8 cellular contexts compared by ENCODE assay signal in the genomic region with DNA sequence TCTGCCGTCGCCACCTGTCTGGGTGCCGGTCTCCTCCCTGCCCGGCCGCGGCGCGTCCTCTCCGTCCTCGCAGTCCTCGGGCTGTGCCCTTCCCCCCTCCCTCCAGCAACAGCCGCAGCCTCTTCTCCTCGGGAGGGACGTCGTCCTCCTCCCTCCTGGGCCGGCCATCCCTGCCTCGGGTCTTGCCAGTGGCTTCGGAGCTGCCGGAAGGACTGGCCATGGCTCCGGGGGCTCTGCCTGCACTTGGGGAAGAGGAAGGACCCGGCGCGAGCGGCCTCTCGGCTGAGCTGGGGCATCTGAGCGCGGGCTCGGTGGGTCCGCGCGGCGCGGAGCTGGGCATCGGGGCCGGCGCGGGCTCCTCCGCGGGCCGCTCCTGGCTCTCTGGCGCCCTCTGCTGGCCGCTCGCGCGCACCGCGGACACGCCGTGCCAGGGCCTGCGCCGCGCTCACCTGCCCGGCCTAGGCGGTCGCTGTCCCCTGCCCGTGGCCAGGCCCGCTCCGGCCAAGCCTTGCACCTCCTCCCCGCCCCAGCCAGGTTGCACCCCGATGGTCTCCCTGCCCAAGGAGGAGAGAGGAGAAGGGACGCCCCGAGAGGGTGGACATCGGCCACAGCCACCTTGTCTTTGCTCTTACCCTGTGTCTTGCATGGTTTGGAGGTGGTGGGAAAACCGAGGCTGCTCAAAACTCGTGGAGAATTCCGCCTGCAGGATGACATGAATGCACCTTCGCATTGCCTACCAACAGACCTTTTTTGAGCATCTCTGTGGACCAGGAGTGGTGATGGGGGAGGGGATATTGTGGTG.
DNase-seq lines count a peak whose midpoint lies in the region; ATAC-seq and TF ChIP-seq lines count a peak whose summit lies in the region.
"Not testable (repeated sequence)": the region's sequence is repeated elsewhere in the genome, so short reads cannot be mapped to it uniquely, and the experiment has no call there.

No MANE protein-coding gene starts in this region.

- not testable (repeated sequence) for H3K4me1 Mint-ChIP-seq in CD4-positive, alpha-beta T cell (ENCODE audit: low read depth); activated T-cell treated with anti-CD3 and anti-CD28 coated beads, Interleukin-2, amount 50 U/mL, for 4 hours (ENCODE audit: low read depth); stimulated activated naive B cell treated with anti-CD40 and anti-IgM and Interleukin-4, amounts not matched to agents 10 μg/mL and 1 μg/mL and 100 μg/mL, for 72 hours

- not testable (repeated sequence) for TF ChIP-seq POLR2A in ovary (IDR thresholded peaks at IDR 0.05)

- POLR2A ChIA-PET in CD4-positive, alpha-beta T cell (lab: Charles Lee): not testable (repeated sequence)

- CTCF ChIA-PET in CD4-positive, alpha-beta T cell (lab: Charles Lee): interaction anchor here (0.6 kb wide), 1 partner anchor 165 kb away, joined by 3 read pairs; no protein-coding TSS in a partner anchor

- intact Hi-C loops in CD4-positive, alpha-beta T cell (cut with DNase I, micrococcal nuclease): loop anchor here in 1 of 2 experiments (10.0 kb wide), 1 partner anchor 385 kb away; no protein-coding TSS in a partner anchor
- intact Hi-C loops in colonic mucosa (cut with DNase I): not testable (repeated sequence)
- intact Hi-C loops in ovary (cut with DNase I): loop anchor here in 2 of 4 donors (5.0 to 10.0 kb wide), 2 partner anchors 283 to 285 kb away; no protein-coding TSS in a partner anchor

- H3K4me3 Mint-ChIP-seq in CD4-positive, alpha-beta T cell: peak overlapping the region; percentile 67
- H3K4me3 Mint-ChIP-seq in activated T-cell treated with anti-CD3 and anti-CD28 coated beads, Interleukin-2, amount 50 U/mL, for 4 hours: peak overlapping the region; percentile 59
- peak overlapping the region; percentile 51 to 52 for H3K4me3 Mint-ChIP-seq in stimulated activated naive B cell treated with anti-CD40 and anti-IgM and Interleukin-4, amounts not matched to agents 10 μg/mL and 1 μg/mL and 100 μg/mL, for 72 hours

- peaks cover 45% of the 10 kb centered on the region for H3K27me3 Mint-ChIP-seq in CD4-positive, alpha-beta T cell
- peaks cover 37% of the 10 kb centered on the region for H3K27me3 Mint-ChIP-seq in activated T-cell treated with anti-CD3 and anti-CD28 coated beads, Interleukin-2, amount 50 U/mL, for 4 hours (ENCODE audit: low read depth)
- peaks cover 35 to 44% of the 10 kb centered on the region in 2 donors for H3K27me3 Mint-ChIP-seq in stimulated activated naive B cell treated with anti-CD40 and anti-IgM and Interleukin-4, amounts not matched to agents 10 μg/mL and 1 μg/mL and 100 μg/mL, for 72 hours

- H3K27ac ChIP-seq in CD4-positive, alpha-beta T cell (ENCODE audit: low read depth, low read length); colonic mucosa; iPS-18a (ENCODE audit: low read length); ovary: not testable (repeated sequence)

- H3K9me3 Mint-ChIP-seq in CD4-positive, alpha-beta T cell; activated T-cell treated with anti-CD3 and anti-CD28 coated beads, Interleukin-2, amount 50 U/mL, for 4 hours; stimulated activated naive B cell treated with anti-CD40 and anti-IgM and Interleukin-4, amounts not matched to agents 10 μg/mL and 1 μg/mL and 100 μg/mL, for 72 hours: not testable (repeated sequence)

- not testable (repeated sequence) for H3K36me3 ChIP-seq in colonic mucosa; iPS-18a (ENCODE audit: control insufficient read depth, low read depth, low read length); ovary

- H3K4me3 ChIP-seq in colonic mucosa: peak overlapping the region; percentile 42
- H3K4me3 ChIP-seq in iPS-18a (ENCODE audit: low read length): peak overlapping the region; percentile 43
- H3K4me3 ChIP-seq in ovary: peak overlapping the region; percentile 43

- ATAC-seq in CD4-positive, alpha-beta T cell (ENCODE audit: poor library complexity): not testable (repeated sequence)
- ATAC-seq in HG03432 (IDR thresholded peaks at IDR 0.05; ENCODE audit: unreplicated experiment): peak; percentile 62
- ATAC-seq in activated T-cell treated with anti-CD3 and anti-CD28 coated beads, Interleukin-2, amount 50 U/mL, for 4 hours: peak in 1 of 2 donors; percentile 48
- ATAC-seq in stimulated activated naive B cell treated with anti-CD40 and anti-IgM and Interleukin-4, amounts not matched to agents 10 μg/mL and 1 μg/mL and 100 μg/mL, for 72 hours (replicated peaks): peak; percentile 44 to 65

- TF ChIP-seq EP300 in ovary (IDR thresholded peaks at IDR 0.05): not testable (repeated sequence)

- H3K27ac Mint-ChIP-seq in CD4-positive, alpha-beta T cell: not testable (repeated sequence)
- peak overlapping the region; percentile 42 for H3K27ac Mint-ChIP-seq in stimulated activated naive B cell treated with anti-CD40 and anti-IgM and Interleukin-4, amounts not matched to agents 10 μg/mL and 1 μg/mL and 100 μg/mL, for 72 hours

- WGBS in ovary, 3 donors: 3 to 7% (median 4%) methylated on average over 29 to 67 of the region's 67 CpGs

- H3K9me3 ChIP-seq in CD4-positive, alpha-beta T cell (ENCODE audit: control insufficient read depth, low read length); colonic mucosa; iPS-18a (ENCODE audit: control insufficient read depth, low read depth, low read length); ovary: not testable (repeated sequence)

- H3K36me3 Mint-ChIP-seq in CD4-positive, alpha-beta T cell (ENCODE audit: low read depth); activated T-cell treated with anti-CD3 and anti-CD28 coated beads, Interleukin-2, amount 50 U/mL, for 4 hours (ENCODE audit: insufficient read depth); stimulated activated naive B cell treated with anti-CD40 and anti-IgM and Interleukin-4, amounts not matched to agents 10 μg/mL and 1 μg/mL and 100 μg/mL, for 72 hours: not testable (repeated sequence)

- DNase-seq in CD4-positive, alpha-beta T cell: peak in 9 of 10 experiments; percentile 4 to 67 (median 30)
- DNase-seq in SK-N-DZ (ENCODE audit: low spot score) (peak; percentile 26), colonic mucosa (peak; percentile 37), ovary (peak; percentile 33 to 60 (median 52))
- peak; percentile 23 for DNase-seq in activated T-cell treated with anti-CD3 and anti-CD28 coated beads, Interleukin-2, amount 50 U/mL, for 4 hours
- peak; percentile 18 for DNase-seq in stimulated activated naive B cell treated with anti-CD40 and anti-IgM and Interleukin-4, amounts not matched to agents 10 μg/mL and 1 μg/mL and 100 μg/mL, for 72 hours

- TF ChIP-seq CTCF in CD4-positive, alpha-beta T cell (IDR thresholded peaks at IDR 0.05): not testable (repeated sequence)
- TF ChIP-seq CTCF in colonic mucosa (IDR thresholded peaks at IDR 0.05): peak; percentile 64
- peak; percentile 63 to 77 (median 76) for TF ChIP-seq CTCF in ovary (IDR thresholded peaks at IDR 0.05)

- not testable (repeated sequence) for H3K9ac ChIP-seq in colonic mucosa (ENCODE audit: low read depth in 2 of 2, low read length in 2 of 2); iPS-18a (ENCODE audit: low read length)

- H3K4me1 ChIP-seq in colonic mucosa; iPS-18a (ENCODE audit: control insufficient read depth, low read depth, low read length); ovary (ENCODE audit: insufficient read depth): not testable (repeated sequence)

- not testable (repeated sequence) for H3K27me3 ChIP-seq in CD4-positive, alpha-beta T cell (ENCODE audit: control insufficient read depth, insufficient read depth, low read length); colonic mucosa; ovary
- peaks cover 32% of the 10 kb centered on the region for H3K27me3 ChIP-seq in iPS-18a (ENCODE audit: control insufficient read depth, insufficient read depth, low read length)
